Comparison of ENCODE assay signal across 1 cellular context in genomic region chr17:21457051-21458026, GRCh38.
TF ChIP-seq lines count a peak whose summit lies in the region.

No MANE protein-coding gene starts in this region.

TF ChIP-seq in SK-N-SH treated with all-trans-retinoic acid at 6 μM for 48 hours, 23 proteins besides CTCF, POLR2A, EP300 and RAD21 (continued from another document):
- TF ChIP-seq TSHZ2 (CRISPR knock-in tag; IDR thresholded peaks at IDR 0.05) (no peak), ESRRG (CRISPR knock-in tag; IDR thresholded peaks at IDR 0.05) (no peak), OSR1 (CRISPR knock-in tag; IDR thresholded peaks at IDR 0.05) (no peak), SNAI2 (CRISPR knock-in tag; IDR thresholded peaks at IDR 0.05) (no peak), CSRNP3 (CRISPR knock-in tag; IDR thresholded peaks at IDR 0.05) (no peak)
